11 cellular contexts compared by ENCODE assay signal in the genomic region with DNA sequence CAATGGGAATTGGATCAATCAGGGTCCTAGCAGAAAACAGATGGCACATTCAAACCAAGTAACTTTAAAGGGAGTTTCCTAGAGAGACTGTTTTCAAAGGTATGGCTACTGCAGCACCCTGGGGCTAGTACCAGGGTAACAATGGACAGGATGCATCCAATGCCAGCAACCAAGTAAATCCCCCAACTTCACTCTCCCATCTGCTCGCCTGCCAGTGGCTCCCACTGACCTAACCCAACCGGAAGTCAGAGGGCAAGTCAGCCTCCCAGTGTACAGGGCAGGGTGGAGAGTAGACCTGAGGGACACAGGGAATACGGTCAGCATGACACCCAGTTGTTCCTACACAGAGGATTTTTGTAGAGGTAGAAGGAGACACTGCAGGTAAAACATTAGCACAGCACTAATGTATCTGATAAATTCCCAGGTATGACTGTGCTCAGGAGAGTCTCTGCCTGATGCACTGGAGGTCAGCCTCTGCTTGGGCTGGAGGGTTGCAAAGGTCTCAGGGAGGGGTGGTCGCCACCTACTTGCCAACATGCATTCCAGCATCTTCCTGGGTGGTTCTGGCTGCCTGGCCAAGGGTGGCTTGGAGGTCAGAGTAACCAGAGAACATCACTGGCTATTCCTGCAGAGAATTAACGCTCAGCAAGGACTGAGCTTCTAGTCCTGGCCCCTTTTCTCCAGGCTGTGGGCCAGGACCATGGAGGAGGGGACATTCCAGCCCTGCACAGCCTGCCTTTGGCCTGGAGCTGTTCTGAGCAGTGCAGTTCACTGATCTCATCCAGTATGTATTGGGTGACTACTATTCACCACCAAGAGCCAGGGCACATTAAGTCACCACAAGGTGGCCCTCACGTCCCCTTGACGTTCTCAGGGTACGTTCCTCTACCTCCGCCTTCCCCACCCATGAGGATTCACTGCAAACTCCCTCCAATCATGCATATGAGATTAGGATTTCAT. TPM values are rescaled to one million over a fixed set of nuclear protein-coding genes. Genes with fewer than 3 reads are reported as not detected.
A peak's percentile ranks its signal among the peaks of the same experiment; 100 is the strongest.
DNase-seq lines count a peak whose midpoint lies in the region; ATAC-seq and TF ChIP-seq lines count a peak whose summit lies in the region.
"Had no signal": no experiment of that assay in that cellular context is flagged by ENCODE, and none has a peak within 500 bp of the region (broad histone marks: within the 10 kb centered on the region; RNA-seq: fewer than 3 reads in every experiment).

No MANE protein-coding gene starts in this region.

- peak; percentile 20; the same call in 1 of the 2 replicates for TF ChIP-seq CTCF in LNCAP (IDR thresholded peaks at IDR 0.05)

- CTCF ChIA-PET in T-cell (lab: Charles Lee) = interaction anchor here in 1 of 2 donors (0.7 kb wide), 1 partner anchor 961 kb away, joined by 3 read pairs; no protein-coding TSS in a partner anchor

- no peaks in the 10 kb centered on the region for H3K36me3 Mint-ChIP-seq in T-cell
- H3K36me3 Mint-ChIP-seq: naive thymus-derived CD4-positive, alpha-beta T cell had no signal

- peaks cover 43 to 47% of the 10 kb centered on the region in 2 donors for H3K27me3 Mint-ChIP-seq in T-cell

- ATAC-seq in HG03469 (IDR thresholded peaks at IDR 0.05; ENCODE audit: unreplicated experiment) = no peak
- ATAC-seq in T-cell (replicated peaks in 1 of 4) = no peak
- ATAC-seq: naive thymus-derived CD4-positive, alpha-beta T cell had no signal

- DNase-seq in DMS53 (lab: John Stamatoyannopoulos, UW) (peak; percentile 44), DMS53 treated with DMSO at 0.1 percent for 48 hours (lab: John Stamatoyannopoulos, UW; ENCODE audit: unreplicated experiment) (no peak), astrocyte of the hippocampus (ENCODE audit: low read depth, low spot score) (peak; percentile 66), myocyte (ENCODE audit: low read depth) (peak; percentile 8), T-cell (no peak), NCI-H2029 (lab: John Stamatoyannopoulos, UW) (no peak)
- DNase-seq: activated CD4-positive, alpha-beta T cell treated with anti-CD3 and anti-CD28 coated beads for 1 hour; effector CD8-positive, alpha-beta T cell; naive thymus-derived CD4-positive, alpha-beta T cell had no signal

- no peak overlapping the region for H3K27ac Mint-ChIP-seq in T-cell
- H3K27ac Mint-ChIP-seq: naive thymus-derived CD4-positive, alpha-beta T cell had no signal

- no peaks in the 10 kb centered on the region for H3K9me3 Mint-ChIP-seq in T-cell

- no peak overlapping the region for H3K4me3 Mint-ChIP-seq in T-cell
- H3K4me3 Mint-ChIP-seq: naive thymus-derived CD4-positive, alpha-beta T cell had no signal

- H3K4me1 Mint-ChIP-seq in T-cell = peaks cover 7 to 13% (median 10%) of the 10 kb centered on the region in 3 donors

- POLR2A ChIA-PET in T-cell (lab: Charles Lee) = no interaction called here

RNA-seq across cellular contexts. Expression of a gene that starts 5.1 kb away (rescaled TPM):
- total RNA-seq in myocyte (not detected in 2 replicates), T-cell (not detected)
- 0.06 TPM for polyA plus RNA-seq in myocyte (2012)
- total RNA-seq: naive thymus-derived CD4-positive, alpha-beta T cell had no signal
- polyA plus RNA-seq: naive thymus-derived CD4-positive, alpha-beta T cell had no signal

RNA-seq across cellular contexts. Expression of a gene that starts 6.7 kb away (rescaled TPM):
- total RNA-seq in myocyte (not detected in 2 replicates), T-cell (not detected)
- 0.08 TPM for polyA plus RNA-seq in myocyte (2012)
- total RNA-seq: naive thymus-derived CD4-positive, alpha-beta T cell had no signal
- polyA plus RNA-seq: naive thymus-derived CD4-positive, alpha-beta T cell had no signal

RNA-seq across cellular contexts. Expression of a gene that starts 28.2 kb away (rescaled TPM):
- total RNA-seq in myocyte (not detected in 2 replicates), T-cell (not detected)
- not detected for polyA plus RNA-seq in myocyte (2012)
- total RNA-seq: naive thymus-derived CD4-positive, alpha-beta T cell had no signal
- polyA plus RNA-seq: naive thymus-derived CD4-positive, alpha-beta T cell had no signal

RNA-seq across cellular contexts. Expression of a gene that starts 32.9 kb away (rescaled TPM):
- total RNA-seq in myocyte (not detected in 2 replicates), T-cell (not detected)
- polyA plus RNA-seq in myocyte (2012) = 0.08 TPM
- total RNA-seq: naive thymus-derived CD4-positive, alpha-beta T cell had no signal
- polyA plus RNA-seq: naive thymus-derived CD4-positive, alpha-beta T cell had no signal

Comparison
In these comparisons a context has a peak if more than half of its experiments do, and no peak if none do; other contexts are left out.
1. DNase-seq: peak in DMS53 (single experiment), astrocyte of the hippocampus (single experiment) and myocyte (single experiment); none in DMS53 treated with DMSO at 0.1 percent for 48 hours (single experiment), T-cell (0 of 34) and NCI-H2029 (single experiment).